7 cellular contexts compared by ENCODE assay signal in the genomic region with DNA sequence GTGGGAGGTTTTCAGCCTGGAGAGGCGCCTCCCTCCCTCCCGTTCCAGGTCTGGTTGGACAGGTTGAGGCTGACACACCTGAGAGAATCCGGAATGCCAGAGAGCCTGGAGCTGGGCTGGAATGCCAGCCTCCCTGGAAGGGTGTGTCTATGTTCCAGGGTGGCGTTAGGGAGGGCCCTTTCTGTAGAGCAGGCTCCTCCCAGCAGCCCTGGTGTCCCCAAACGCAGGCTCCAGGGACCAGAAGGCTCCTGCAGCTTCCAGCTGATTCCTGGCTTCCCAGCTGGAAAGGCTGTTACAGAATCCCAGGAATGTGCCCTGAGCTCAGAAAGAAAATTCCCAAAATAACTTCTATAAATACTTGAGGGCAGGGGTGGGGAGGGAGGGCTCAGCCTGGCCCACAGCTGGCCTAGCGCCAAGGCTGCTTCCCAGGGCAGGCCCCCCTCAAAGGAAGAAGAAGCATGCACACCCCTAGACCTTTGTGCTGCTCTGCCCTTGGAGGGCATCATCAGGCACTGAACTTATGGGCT.
DNase-seq lines count a peak whose midpoint lies in the region; ATAC-seq and TF ChIP-seq lines count a peak whose summit lies in the region.

No MANE protein-coding gene starts in this region.

- H3K9me3 ChIP-seq in colonic mucosa (no peaks in the 10 kb centered on the region), liver (ENCODE audit: control insufficient read depth in 4 of 4, low read length in 3 of 4) (no peaks in the 10 kb centered on the region), upper lobe of right lung (no peaks in the 10 kb centered on the region)

- H3K4me1 ChIP-seq in colonic mucosa (peaks cover 34% of the 10 kb centered on the region), liver (ENCODE audit: control insufficient read depth in 4 of 4, insufficient read depth in 4 of 4, low read length in 3 of 4) (peaks cover 2 to 34% (median 19%) of the 10 kb centered on the region in 4 donors), upper lobe of right lung (peaks cover 86% of the 10 kb centered on the region)

- H3K4me3 ChIP-seq in colonic mucosa (no peak overlapping the region), liver (ENCODE audit: low read depth in 1 of 3, low read length in 3 of 3) (no peak overlapping the region), upper lobe of right lung (no peak overlapping the region)

- H3K36me3 Mint-ChIP-seq in activated naive CD4-positive, alpha-beta T cell treated with anti-CD3 and anti-CD28 coated beads, Interleukin-2, amount 50 U/mL, for 72 hours = no peaks in the 10 kb centered on the region

- H3K9ac ChIP-seq in colonic mucosa (ENCODE audit: low read depth in 2 of 2, low read length in 2 of 2) (peak overlapping the region; percentile 0 to 77), liver (ENCODE audit: low read depth in 1 of 2, low read length in 2 of 2) (no peak overlapping the region)

- H3K27me3 ChIP-seq in colonic mucosa (no peaks in the 10 kb centered on the region), liver (ENCODE audit: control insufficient read depth in 4 of 4, insufficient read depth in 4 of 4, low read length in 3 of 4) (no peaks in the 10 kb centered on the region), upper lobe of right lung (no peaks in the 10 kb centered on the region)

- H3K27ac ChIP-seq in colonic mucosa (peak overlapping the region; percentile 67), liver (ENCODE audit: low read depth in 1 of 2, low read length in 2 of 2) (peak overlapping the region; percentile 6 to 52), upper lobe of right lung (peak overlapping the region; percentile 85)

- no peaks in the 10 kb centered on the region for H3K36me3 ChIP-seq in colonic mucosa
- peaks cover 0 to 4% (median 0%) of the 10 kb centered on the region in 4 donors for H3K36me3 ChIP-seq in liver (ENCODE audit: control insufficient read depth in 4 of 4, insufficient read depth in 3 of 4, low read depth in 1 of 4, low read length in 3 of 4)
- H3K36me3 ChIP-seq in upper lobe of right lung = no peaks in the 10 kb centered on the region

- TF ChIP-seq RAD21 in liver (IDR thresholded peaks at IDR 0.05) = peak in 1 of 2 donors; percentile 27

- whole genome bisulfite sequencing in liver = 75% methylated on average over 6 of the region's 6 CpGs

- intact Hi-C loops in colonic mucosa (cut with DNase I) (no loop called here), upper lobe of right lung (cut with DNase I) (no loop called here)

- H3K27ac Mint-ChIP-seq in activated naive CD4-positive, alpha-beta T cell treated with anti-CD3 and anti-CD28 coated beads, Interleukin-2, amount 50 U/mL, for 72 hours = peak overlapping the region in 1 of 2 donors; percentile 74

- TF ChIP-seq CTCF in colonic mucosa (IDR thresholded peaks at IDR 0.05) (no peak), liver (IDR thresholded peaks at IDR 0.05; ENCODE audit: low read depth, low read length, missing input control) (no peak), upper lobe of right lung (IDR thresholded peaks at IDR 0.05) (no peak), GM20000 (IDR thresholded peaks at IDR 0.05; ENCODE audit: extremely low read depth, missing control alignments) (no peak)

- H3K9me3 Mint-ChIP-seq in activated naive CD4-positive, alpha-beta T cell treated with anti-CD3 and anti-CD28 coated beads, Interleukin-2, amount 50 U/mL, for 72 hours = no peaks in the 10 kb centered on the region

- peak; percentile 76 for ATAC-seq in upper lobe of right lung
- no peak for ATAC-seq in HG02798 (IDR thresholded peaks at IDR 0.05; ENCODE audit: poor library complexity, unreplicated experiment)
- no peak for ATAC-seq in activated naive CD4-positive, alpha-beta T cell treated with anti-CD3 and anti-CD28 coated beads, Interleukin-2, amount 50 U/mL, for 72 hours

- DNase-seq in HuH-7.5 (ENCODE audit: low spot score) (peak; percentile 73), colonic mucosa (peak; percentile 93), upper lobe of right lung (peak; percentile 83), GM20000 (ENCODE audit: low spot score) (no peak)
- DNase-seq in activated naive CD4-positive, alpha-beta T cell treated with anti-CD3 and anti-CD28 coated beads, Interleukin-2, amount 50 U/mL, for 72 hours (ENCODE audit: low spot score in 2 of 2) = no peak

TF ChIP-seq in liver, 16 proteins besides CTCF, POLR2A, EP300 and RAD21:
- no peak for TF ChIP-seq EGR1 (IDR thresholded peaks at IDR 0.05; ENCODE audit: low read depth in 2 of 2)
- TF ChIP-seq NR2F2 (IDR thresholded peaks at IDR 0.05) = peak; percentile 85
- TF ChIP-seq, protein P1, sequence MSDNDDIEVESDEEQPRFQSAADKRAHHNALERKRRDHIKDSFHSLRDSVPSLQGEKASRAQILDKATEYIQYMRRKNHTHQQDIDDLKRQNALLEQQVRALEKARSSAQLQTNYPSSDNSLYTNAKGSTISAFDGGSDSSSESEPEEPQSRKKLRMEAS (IDR thresholded peaks at IDR 0.05) = no peak
- peak; percentile 32 to 34 for TF ChIP-seq RXRA (IDR thresholded peaks at IDR 0.05)
- TF ChIP-seq TAF1 (conservative IDR thresholded peaks at IDR 0.05) = no peak
- TF ChIP-seq, protein P2, sequence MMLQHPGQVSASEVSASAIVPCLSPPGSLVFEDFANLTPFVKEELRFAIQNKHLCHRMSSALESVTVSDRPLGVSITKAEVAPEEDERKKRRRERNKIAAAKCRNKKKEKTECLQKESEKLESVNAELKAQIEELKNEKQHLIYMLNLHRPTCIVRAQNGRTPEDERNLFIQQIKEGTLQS (IDR thresholded peaks at IDR 0.05) = no peak
- TF ChIP-seq REST (IDR thresholded peaks at IDR 0.05) = peak; percentile 75
- TF ChIP-seq SP1 (IDR thresholded peaks at IDR 0.05) = peak; percentile 31

Comparison
In these comparisons a context has a peak if more than half of its experiments do, and no peak if none do; other contexts are left out.
1. DNase-seq: peak in HuH-7.5 (single experiment), colonic mucosa (single experiment) and upper lobe of right lung (single experiment); none in GM20000 (single experiment) and activated naive CD4-positive, alpha-beta T cell treated with anti-CD3 and anti-CD28 coated beads, Interleukin-2, amount 50 U/mL, for 72 hours (0 of 2).
2. H3K27ac ChIP-seq: peak in every context shown above with its lines; median percentile 85 in upper lobe of right lung; 67 in colonic mucosa; 29 in liver.
3. H3K9ac ChIP-seq: peak in colonic mucosa (2 of 2); none in liver (0 of 2).